Comparison of ENCODE assay signal across 9 cellular contexts in genomic region chr22:47213571-47214230, GRCh38.
DNase-seq lines count a peak whose midpoint lies in the region; ATAC-seq, FAIRE-seq and TF ChIP-seq lines count a peak whose summit lies in the region.
"Had no signal": no experiment of that assay in that cellular context is flagged by ENCODE, and none has a peak within 500 bp of the region (broad histone marks: within the 10 kb centered on the region; RNA-seq: fewer than 3 reads in every experiment).

No MANE protein-coding gene starts in this region.

- POLR2A ChIA-PET in AG04450 (lab: Yijun Ruan, JAX) (no interaction called here), GM12878 (lab: Charles Lee) (no interaction called here)
- POLR2A ChIA-PET in naive thymus-derived CD4-positive, alpha-beta T cell (lab: Charles Lee) = interaction anchor here (0.6 kb wide), 1 partner anchor 270 kb away, joined by 3 read pairs; no protein-coding TSS in a partner anchor

- no peaks in the 10 kb centered on the region for H3K36me3 ChIP-seq in GM12878 (ENCODE audit: control insufficient read depth in 2 of 2, insufficient read depth in 2 of 2, low read length in 1 of 2)
- H3K36me3 ChIP-seq in naive thymus-derived CD4-positive, alpha-beta T cell (ENCODE audit: control insufficient read depth in 2 of 3, insufficient read depth in 3 of 3, low read length in 3 of 3) = no peaks in the 10 kb centered on the region
- H3K36me3 ChIP-seq: tibial artery had no signal

- H3K4me1 ChIP-seq in GM12878 (ENCODE audit: control insufficient read depth, insufficient read depth, low read length) = no peaks in the 10 kb centered on the region
- H3K4me1 ChIP-seq in naive thymus-derived CD4-positive, alpha-beta T cell (ENCODE audit: control insufficient read depth in 2 of 2, insufficient read depth in 2 of 2, low read length in 2 of 2) = no peaks in the 10 kb centered on the region
- H3K4me1 ChIP-seq: tibial artery had no signal

- H2AFZ ChIP-seq in GM12878 (ENCODE audit: control insufficient read depth, low read depth, low read length) = no peak overlapping the region

- H3K9me3 ChIP-seq in AG04450 (ENCODE audit: control insufficient read depth, insufficient read depth, low read length) = peaks cover 29% of the 10 kb centered on the region
- H3K9me3 ChIP-seq in GM12878 (replicated peaks; ENCODE audit: control insufficient read depth, insufficient read depth, low read length) = no peaks in the 10 kb centered on the region
- no peaks in the 10 kb centered on the region for H3K9me3 ChIP-seq in naive thymus-derived CD4-positive, alpha-beta T cell (ENCODE audit: control insufficient read depth in 2 of 3, low read length in 3 of 3)
- H3K9me3 ChIP-seq: tibial artery had no signal

- no peak for TF ChIP-seq POLR2A in GM12878 (IDR thresholded peaks at IDR 0.05; ENCODE audit: low read depth, low read length)

- BruUV-seq in GM12878 (replicated peaks; lab: Mats Ljungman, UMichigan) = no TSS peak

- ATAC-seq in SK-N-SH treated with all-trans-retinoic acid at 6 μM for 48 hours (peak; percentile 58; the same call in 1 of the 3 replicates), GM12878 (peak; percentile 76), HG03342 (IDR thresholded peaks at IDR 0.05; ENCODE audit: unreplicated experiment) (no peak)
- ATAC-seq in naive thymus-derived CD4-positive, alpha-beta T cell = peak; percentile 61

- no peaks in the 10 kb centered on the region for H3K27me3 ChIP-seq in AG04450 (ENCODE audit: control insufficient read depth, insufficient read depth, low read length)
- no peaks in the 10 kb centered on the region for H3K27me3 ChIP-seq in GM12878 (replicated peaks in 1 of 2; ENCODE audit: control insufficient read depth in 2 of 2, insufficient read depth in 2 of 2, low read length in 1 of 2)
- no peaks in the 10 kb centered on the region for H3K27me3 ChIP-seq in naive thymus-derived CD4-positive, alpha-beta T cell (ENCODE audit: control insufficient read depth in 2 of 2, insufficient read depth in 2 of 2, low read length in 2 of 2)
- H3K27me3 ChIP-seq: tibial artery had no signal

- RAD21 ChIA-PET in GM12878 (lab: Charles Lee; ENCODE audit: unreplicated experiment) = interaction anchor here (0.8 to 1.0 kb wide), 2 partner anchors 265 to 1279 kb away, joined by 3 to 4 read pairs; no protein-coding TSS in a partner anchor

- no peak for TF ChIP-seq EP300 in GM12878 (IDR thresholded peaks at IDR 0.05; ENCODE audit: borderline replicate concordance in 1 of 2, control insufficient read depth in 1 of 2, low read depth in 2 of 2, low read length in 2 of 2)

- H3K27ac ChIP-seq in AG04450 (ENCODE audit: low read depth, low read length) (no peak overlapping the region), GM12878 (ENCODE audit: control insufficient read depth, insufficient read depth) (no peak overlapping the region)
- no peak overlapping the region for H3K27ac ChIP-seq in naive thymus-derived CD4-positive, alpha-beta T cell (ENCODE audit: low read depth, low read length)
- H3K27ac ChIP-seq: tibial artery had no signal

- H3K79me2 ChIP-seq in GM12878 (ENCODE audit: control insufficient read depth, insufficient read depth, low read length) = no peaks in the 10 kb centered on the region

- FAIRE-seq in GM19239 (lab: Jason Lieb, UNC) (peak; percentile 68), GM12878 (lab: Jason Lieb, UNC) (no peak)

- peak overlapping the region in 2 of 10 donors; percentile 29 to 36 for H3K4me3 Mint-ChIP-seq in naive thymus-derived CD4-positive, alpha-beta T cell

- H4K20me1 ChIP-seq in GM12878 (ENCODE audit: control insufficient read depth, insufficient read depth) = no peaks in the 10 kb centered on the region

- TF ChIP-seq CTCF in AG04450 (IDR thresholded peaks at IDR 0.05; ENCODE audit: low read depth, low read length) (peak; percentile 55), GM12878 (IDR thresholded peaks at IDR 0.05 in 2 of 3, conservative IDR thresholded peaks at IDR 0.05 in 1 of 3; ENCODE audit: control insufficient read depth in 2 of 3, extremely low read depth in 1 of 3, insufficient read depth in 1 of 3, low read depth in 3 of 3, low read length in 3 of 3) (peak; percentile 83 to 91 (median 90))

- in situ Hi-C loops in GM12878 (cut with MboI) = no loop called here

- peak; percentile 71 for TF ChIP-seq RAD21 in GM12878 (IDR thresholded peaks at IDR 0.05; ENCODE audit: insufficient read depth, low read depth, low read length)

- intact Hi-C loops in GM12878 (cut with micrococcal nuclease; ENCODE audit: unreplicated experiment) = loop anchor here (1.0 kb wide), 1 partner anchor 1279 kb away; no protein-coding TSS in a partner anchor
- intact Hi-C loops in naive thymus-derived CD4-positive, alpha-beta T cell (cut with micrococcal nuclease) = no loop called here

- WGBS in GM12878 (ENCODE audit: insufficient coverage, insufficient replicate concordance, low lambda C conversion rate, missing lambda C conversion rate) = 46% methylated on average over 16 of the region's 16 CpGs

- peaks cover 0 to 9% (median 0%) of the 10 kb centered on the region in 11 donors for H3K9me3 Mint-ChIP-seq in naive thymus-derived CD4-positive, alpha-beta T cell

- no peaks in the 10 kb centered on the region for H3K27me3 Mint-ChIP-seq in naive thymus-derived CD4-positive, alpha-beta T cell

- CTCF ChIA-PET in AG04450 (lab: Charles Lee) = interaction anchor here (0.6 to 1.0 kb wide), 3 partner anchors 10 to 375 kb away, joined by 3 to 4 read pairs (median 3); no protein-coding TSS in a partner anchor
- CTCF ChIA-PET in GM12878 (lab: Yijun Ruan, JAX) = interaction anchor here (0.7 to 2.3 kb wide), 4 partner anchors 10 to 1280 kb away, joined by 3 to 8 read pairs (median 6); no protein-coding TSS in a partner anchor
- CTCF ChIA-PET in naive thymus-derived CD4-positive, alpha-beta T cell (lab: Charles Lee) = interaction anchor here (0.7 to 0.9 kb wide), 2 partner anchors 13 to 131 kb away, joined by 3 read pairs; no protein-coding TSS in a partner anchor

- H3K4me2 ChIP-seq in GM12878 (ENCODE audit: control insufficient read depth, insufficient read depth) = no peak overlapping the region

- SMC1A ChIA-PET in GM12878 (lab: Charles Lee; ENCODE audit: uncharacterized antibody, unreplicated experiment) = interaction anchor here (0.5 to 1.8 kb wide), 3 partner anchors 12 to 1278 kb away, joined by 3 to 6 read pairs (median 3); no protein-coding TSS in a partner anchor

- H3K4me3 ChIP-seq in AG04450 (ENCODE audit: low read depth, low read length) (no peak overlapping the region), GM12878 (no peak overlapping the region)
- no peak overlapping the region for H3K4me3 ChIP-seq in naive thymus-derived CD4-positive, alpha-beta T cell (ENCODE audit: low read length)
- H3K4me3 ChIP-seq: tibial artery had no signal

- DNase-seq in AG04450 (ENCODE audit: low read depth, low spot score) = no peak
- peak; percentile 71 for DNase-seq in GM19239 (ENCODE audit: insufficient read length, low spot score)
- DNase-seq in GM12878 (ENCODE audit: low read depth, low spot score) = no peak
- DNase-seq in naive thymus-derived CD4-positive, alpha-beta T cell = peak in 7 of 9 donors; percentile 25 to 65 (median 41)
- DNase-seq in NCI-H748 (lab: John Stamatoyannopoulos, UW; ENCODE audit: unreplicated experiment) = no peak
- no peak for DNase-seq in superior temporal gyrus (ENCODE audit: extremely low spot score)

- H3K36me3 Mint-ChIP-seq in naive thymus-derived CD4-positive, alpha-beta T cell = peaks cover 0 to 4% (median 0%) of the 10 kb centered on the region in 5 donors

- peak overlapping the region in 6 of 9 donors; percentile 18 to 87 (median 54) for H3K27ac Mint-ChIP-seq in naive thymus-derived CD4-positive, alpha-beta T cell

- H3K9ac ChIP-seq in GM12878 (ENCODE audit: control insufficient read depth, insufficient read depth, low read length) = no peak overlapping the region

- peaks cover 0 to 4% (median 0%) of the 10 kb centered on the region in 7 donors for H3K4me1 Mint-ChIP-seq in naive thymus-derived CD4-positive, alpha-beta T cell

TF ChIP-seq in SK-N-SH treated with all-trans-retinoic acid at 6 μM for 48 hours, 23 proteins besides CTCF, POLR2A, EP300 and RAD21:
- no peak for TF ChIP-seq SNAI2 (CRISPR knock-in tag; IDR thresholded peaks at IDR 0.05)
- no peak for TF ChIP-seq ZC3H10 (CRISPR knock-in tag; IDR thresholded peaks at IDR 0.05)
- TF ChIP-seq CREB5 (CRISPR knock-in tag; IDR thresholded peaks at IDR 0.05; ENCODE audit: low read depth) = no peak
- no peak for TF ChIP-seq OSR1 (CRISPR knock-in tag; IDR thresholded peaks at IDR 0.05)
- TF ChIP-seq ISL1 (CRISPR knock-in tag; IDR thresholded peaks at IDR 0.05) = no peak
- TF ChIP-seq BACH2 (CRISPR knock-in tag; IDR thresholded peaks at IDR 0.05; ENCODE audit: borderline replicate concordance) = no peak

TF ChIP-seq in GM12878, 131 proteins besides CTCF, POLR2A, EP300 and RAD21:
- no peak for TF ChIP-seq SMARCA5 (IDR thresholded peaks at IDR 0.05)
- TF ChIP-seq SMC3 (IDR thresholded peaks at IDR 0.05; ENCODE audit: borderline replicate concordance, low read length) = peak; percentile 70

Comparison
In these comparisons a context has a peak if more than half of its experiments do, and no peak if none do; other contexts are left out.
1. DNase-seq: peak in GM19239 (single experiment) and naive thymus-derived CD4-positive, alpha-beta T cell (7 of 9); none in AG04450 (single experiment), GM12878 (single experiment), NCI-H748 (single experiment) and superior temporal gyrus (single experiment).